In genomic region chr10:132331259-132331955, GRCh38 we compare ENCODE assay signal across 8 cellular contexts. TPM values are rescaled to one million over a fixed set of nuclear protein-coding genes. Genes with fewer than 3 reads are reported as not detected.
DNase-seq lines count a peak whose midpoint lies in the region; ATAC-seq, FAIRE-seq and TF ChIP-seq lines count a peak whose summit lies in the region.

No MANE protein-coding gene starts in this region.

- H3K27me3 Mint-ChIP-seq in brain, result peaks cover 10% of the 10 kb centered on the region

- peak overlapping the region; percentile 97 for H3K9ac ChIP-seq in IMR-90 (ENCODE audit: low read depth, low read length)

- H3K36me3 ChIP-seq in IMR-90 (ENCODE audit: control insufficient read depth, insufficient read depth, low read length) (peaks cover 7% of the 10 kb centered on the region; the same call in 1 of the 2 replicates), lower lobe of right lung (no peaks in the 10 kb centered on the region), upper lobe of left lung (no peaks in the 10 kb centered on the region)

- peaks cover 45% of the 10 kb centered on the region for H3K36me3 Mint-ChIP-seq in brain

- H3K27me3 ChIP-seq in IMR-90 (ENCODE audit: control insufficient read depth, insufficient read depth, low read length) (no peaks in the 10 kb centered on the region), lower lobe of right lung (ENCODE audit: low read depth) (no peaks in the 10 kb centered on the region), upper lobe of left lung (no peaks in the 10 kb centered on the region)

- TF ChIP-seq CTCF in IMR-90 (conservative IDR thresholded peaks at IDR 0.05; ENCODE audit: low read depth, low read length) (no peak), brain (conservative IDR thresholded peaks at IDR 0.05) (no peak), lower lobe of right lung (IDR thresholded peaks at IDR 0.05) (no peak), upper lobe of left lung (IDR thresholded peaks at IDR 0.05) (no peak)

- H3K4me1 Mint-ChIP-seq in brain, result peaks cover 60% of the 10 kb centered on the region

- peaks cover 15 to 51% of the 10 kb centered on the region in 2 experiments for H3K79me1 ChIP-seq in IMR-90 (ENCODE audit: low read depth in 1 of 2, low read length in 2 of 2)

- peak overlapping the region; percentile 96 for H3K4me2 ChIP-seq in IMR-90 (ENCODE audit: low read depth, low read length)

- POLR2A ChIA-PET in IMR-90 (lab: Charles Lee; ENCODE audit: unreplicated experiment), result no interaction called here

- peak overlapping the region; percentile 80 to 96 for H4K8ac ChIP-seq in IMR-90 (ENCODE audit: low read depth in 2 of 2, low read length in 2 of 2)

- peak overlapping the region; percentile 92 for H2BK5ac ChIP-seq in IMR-90 (ENCODE audit: low read depth, low read length, poor library complexity, severe bottlenecking)

- dilution Hi-C loops in IMR-90 (cut with HindIII; ENCODE audit: low sequenced_read_pairs, unreplicated experiment), result loop anchor here (25.0 kb wide), 1 partner anchor 94 kb away; no protein-coding TSS in a partner anchor

- no peak for FAIRE-seq in GM12891 (lab: Jason Lieb, UNC)

- H2BK120ac ChIP-seq in IMR-90 (ENCODE audit: low read depth, low read length), result peak overlapping the region; percentile 82

- H3K4me1 ChIP-seq in IMR-90 (ENCODE audit: control insufficient read depth, insufficient read depth, low read length), result peaks cover 6% of the 10 kb centered on the region
- peaks cover 50% of the 10 kb centered on the region for H3K4me1 ChIP-seq in lower lobe of right lung
- peaks cover 29 to 51% (median 33%) of the 10 kb centered on the region in 4 donors for H3K4me1 ChIP-seq in upper lobe of left lung

- in situ Hi-C loops in IMR-90 (cut with MboI; ENCODE audit: low sequenced_read_pairs), result no loop called here

- peak overlapping the region; percentile 72 for H3K18ac ChIP-seq in IMR-90 (ENCODE audit: low read depth, low read length)

- H2BK15ac ChIP-seq in IMR-90 (ENCODE audit: low read depth, low read length), result no peak overlapping the region

- H2AFZ ChIP-seq in IMR-90 (replicated peaks; ENCODE audit: low read length, poor library complexity), result peak overlapping the region; percentile 96

- peak overlapping the region; percentile 90 for H3K56ac ChIP-seq in IMR-90 (ENCODE audit: extremely low read depth, insufficient read depth, low read length)

- peak overlapping the region; percentile 90 for H4K91ac ChIP-seq in IMR-90 (ENCODE audit: insufficient read depth, low read depth, low read length)

- intact Hi-C loops in IMR-90 (cut with micrococcal nuclease) (no loop called here), lower lobe of right lung (cut with DNase I) (no loop called here)

- H2AK9ac ChIP-seq in IMR-90 (replicated peaks; ENCODE audit: low read depth, low read length, poor library complexity), result peak overlapping the region; percentile 100

- no peak for DNase-seq in GM12891 (ENCODE audit: insufficient read length, low spot score)
- DNase-seq in IMR-90, result no peak
- no peak for DNase-seq in lower lobe of right lung
- DNase-seq in upper lobe of left lung, result no peak
- no peak for DNase-seq in SHP77 treated with DMSO at 0.1 percent for 48 hours (lab: John Stamatoyannopoulos, UW)
- DNase-seq in mesenteric fat pad (ENCODE audit: low spot score), result no peak

- TF ChIP-seq POLR2A in GM12891 (IDR thresholded peaks at IDR 0.05; ENCODE audit: low read depth, low read length) (0 out of 2 replicates have a peak, but pooled peaks have one; percentile 16), IMR-90 (IDR thresholded peaks at IDR 0.05; ENCODE audit: low read depth, low read length) (no peak), upper lobe of left lung (IDR thresholded peaks at IDR 0.05) (peak in 1 of 4 donors; percentile 21)

- H3K14ac ChIP-seq in IMR-90 (replicated peaks; ENCODE audit: low read depth, low read length), result peak overlapping the region; percentile 100

- H2AK5ac ChIP-seq in IMR-90 (ENCODE audit: low read depth, low read length), result peak overlapping the region; percentile 98

- H3K9me3 ChIP-seq in IMR-90 (ENCODE audit: control insufficient read depth, insufficient read depth, low read length), result no peaks in the 10 kb centered on the region
- H3K9me3 ChIP-seq in lower lobe of right lung, result no peaks in the 10 kb centered on the region
- no peaks in the 10 kb centered on the region for H3K9me3 ChIP-seq in upper lobe of left lung

- TF ChIP-seq RAD21 in IMR-90 (IDR thresholded peaks at IDR 0.05; ENCODE audit: low read length), result no peak

- TF ChIP-seq EP300 in upper lobe of left lung (IDR thresholded peaks at IDR 0.05), result no peak

- no TSS peak for BruUV-seq in IMR-90 (replicated peaks; lab: Mats Ljungman, UMichigan)

- WGBS in IMR-90 (ENCODE audit: extremely low coverage in 2 of 2, insufficient read length in 1 of 2), 2 experiments, result 1% methylated on average over 20 of the region's 47 CpGs; no CpG with 5 or more reads in 1 of the 2 experiments
- WGBS in upper lobe of left lung, 2 donors, result 0 to 3% methylated on average over 24 to 39 of the region's 47 CpGs

- peak overlapping the region; percentile 40; the same call in 1 of the 2 replicates for H2BK20ac ChIP-seq in IMR-90 (ENCODE audit: low read depth, low read length)

- peak overlapping the region; percentile 93 for H3K23ac ChIP-seq in IMR-90 (ENCODE audit: low read depth, low read length)

- peak overlapping the region; percentile 97 to 99 (median 98) for H3K4me3 Mint-ChIP-seq in brain

- peak overlapping the region; percentile 75 for H4K5ac ChIP-seq in IMR-90 (ENCODE audit: low read depth, low read length)

- H3K27ac Mint-ChIP-seq in brain, result peak overlapping the region; percentile 87 to 94 (median 94)

- H3K4me3 ChIP-seq in IMR-90 (ENCODE audit: insufficient read depth, low read depth, low read length) (peak overlapping the region; percentile 97), lower lobe of right lung (peak overlapping the region; percentile 91), upper lobe of left lung (peak overlapping the region; percentile 65 to 94 (median 82))

- H3K27ac ChIP-seq in IMR-90 (ENCODE audit: insufficient read depth, low read length), result peak overlapping the region; percentile 93
- peak overlapping the region; percentile 81 for H3K27ac ChIP-seq in lower lobe of right lung
- H3K27ac ChIP-seq in upper lobe of left lung, result peak overlapping the region; percentile 77 to 92 (median 82)

- ATAC-seq in GM21717 (IDR thresholded peaks at IDR 0.05; ENCODE audit: unreplicated experiment) (peak; percentile 33), IMR-90 (ENCODE audit: low read depth) (peak; percentile 48), lower lobe of right lung (peak; percentile 26 to 49), upper lobe of left lung (ENCODE audit: low FRiP score in 2 of 2) (peak; percentile 1 to 41)

- peaks cover 0 to 6% (median 2%) of the 10 kb centered on the region in 5 experiments for H3K9me3 Mint-ChIP-seq in brain

- peaks cover 3% of the 10 kb centered on the region; the same call in 1 of the 2 replicates for H3K9me1 ChIP-seq in IMR-90 (ENCODE audit: insufficient read depth, low read length)

- H4K20me1 ChIP-seq in IMR-90 (ENCODE audit: insufficient read depth, low read length), result 0 out of 2 replicates have a peak, but pooled peaks cover 3% of the 10 kb centered on the region

- CTCF ChIA-PET in IMR-90 (lab: Yijun Ruan, JAX), result no interaction called here

- H3K4ac ChIP-seq in IMR-90 (ENCODE audit: low read depth, low read length), result peak overlapping the region; percentile 100

TF ChIP-seq in GM12891, 5 proteins besides CTCF, POLR2A, EP300 and RAD21:
- TF ChIP-seq PAX5 (IDR thresholded peaks at IDR 0.05; ENCODE audit: insufficient read depth, low read length, severe bottlenecking) (no peak), POLR2AphosphoS5 (IDR thresholded peaks at IDR 0.05; ENCODE audit: low read depth, low read length) (no peak), SPI1 (IDR thresholded peaks at IDR 0.05; ENCODE audit: low read depth, low read length) (no peak), TAF1 (IDR thresholded peaks at IDR 0.05; ENCODE audit: low read depth, low read length) (0 out of 2 replicates have a peak, but pooled peaks have one; percentile 26), POU2F2 (IDR thresholded peaks at IDR 0.05; ENCODE audit: low read depth, low read length) (no peak)

TF ChIP-seq in IMR-90, 13 proteins besides CTCF, POLR2A, EP300 and RAD21 (continues in another document):
- TF ChIP-seq MAFK (IDR thresholded peaks at IDR 0.05; ENCODE audit: low read depth, low read length) (no peak), BHLHE40 (IDR thresholded peaks at IDR 0.05; ENCODE audit: low read depth, low read length) (no peak), MAZ (IDR thresholded peaks at IDR 0.05; ENCODE audit: borderline replicate concordance, low read depth, low read length) (no peak), FOS (IDR thresholded peaks at IDR 0.05; ENCODE audit: low read depth, low read length) (no peak), RCOR1 (IDR thresholded peaks at IDR 0.05; ENCODE audit: insufficient replicate concordance, low read length) (no peak), NFE2L2 (IDR thresholded peaks at IDR 0.05; ENCODE audit: low read depth, low read length) (no peak), USF2 (IDR thresholded peaks at IDR 0.05; ENCODE audit: low read depth, low read length) (no peak), SMC3 (IDR thresholded peaks at IDR 0.05; ENCODE audit: low read depth, low read length) (no peak), CHD1 (IDR thresholded peaks at IDR 0.05; ENCODE audit: low read depth, low read length) (no peak)

RNA-seq across cellular contexts. Expression of gene LRRC27, which starts 0.6 kb away (rescaled TPM):
- 6.0 TPM for polyA plus RNA-seq in GM12891 (2012; ENCODE audit: low read depth, missing spikeins)
- total RNA-seq in IMR-90 (2012; rRNA removed) (3.6 and 3.8 TPM in 2 replicates), lower lobe of right lung (15.5 TPM), upper lobe of left lung (100 to 1,000 TPM in 1 of 6 donors, 10 to 100 TPM in 3, 1 to 10 TPM in 2; 7.4 to 110 (median 15.1) TPM), mesenteric fat pad (9.0 TPM)
- polyA plus RNA-seq in IMR-90 (2012; rRNA removed) (5.0 and 5.3 TPM in 2 replicates), brain (ENCODE audit: insufficient read depth, low read depth, low replicate concordance) (16.2 TPM)
- polyA plus RNA-seq in IMR-90 (2012; cell fraction: cytosol; rRNA removed), result 2.7 and 5.5 TPM in 2 replicates
- polyA plus RNA-seq in IMR-90 (2012; cell fraction: nucleus; rRNA removed; ENCODE audit: low replicate concordance), result 30.8 and 31.9 TPM in 2 replicates

RNA-seq across cellular contexts. Expression of gene STK32C, which starts 23.7 kb away (rescaled TPM):
- polyA plus RNA-seq in GM12891 (2012; ENCODE audit: low read depth, missing spikeins), result 16.2 TPM
- total RNA-seq in IMR-90 (2012; rRNA removed), result 5.0 TPM in 2 replicates
- 8.3 and 9.0 TPM in 2 replicates for polyA plus RNA-seq in IMR-90 (2012; rRNA removed)
- polyA plus RNA-seq in IMR-90 (2012; cell fraction: cytosol; rRNA removed), result 10.5 and 10.6 TPM in 2 replicates
- polyA plus RNA-seq in IMR-90 (2012; cell fraction: nucleus; rRNA removed; ENCODE audit: low replicate concordance), result 5.9 and 10.3 TPM in 2 replicates
- polyA plus RNA-seq in brain (ENCODE audit: insufficient read depth, low read depth, low replicate concordance), result 72.6 TPM
- 14.1 TPM for total RNA-seq in lower lobe of right lung
- 10 to 100 TPM in 4 of 6 donors, 1 to 10 TPM in 2; 4.8 to 18.3 (median 15.6) TPM for total RNA-seq in upper lobe of left lung
- total RNA-seq in mesenteric fat pad, result 18.3 TPM
